In genomic region chr15:92917606-92918407, GRCh38 we compare ENCODE assay signal across 1 cellular context.
TF ChIP-seq lines count a peak whose summit lies in the region.

No MANE protein-coding gene starts in this region.

TF ChIP-seq in HEK293, 187 proteins besides CTCF, POLR2A, EP300 and RAD21 (continued from another document and continues in another):
- peak; percentile 36; the same call in 1 of the 2 replicates for TF ChIP-seq ZBTB11 (tag by site-specific recombination; conservative IDR thresholded peaks at IDR 0.05; ENCODE audit: low read depth)
- TF ChIP-seq ATF2 (tag by site-specific recombination; IDR thresholded peaks at IDR 0.05; ENCODE audit: low read depth): 0 out of 2 replicates have a peak, but pooled peaks have one; percentile 14
- 0 out of 2 replicates have a peak, but pooled peaks have one; percentile 14 for TF ChIP-seq ZBTB21 (tag by site-specific recombination; IDR thresholded peaks at IDR 0.05)
- peak; percentile 95 for TF ChIP-seq ZNF660 (tag by site-specific recombination; IDR thresholded peaks at IDR 0.05)
- TF ChIP-seq ZNF394 (tag by site-specific recombination; IDR thresholded peaks at IDR 0.05; ENCODE audit: borderline replicate concordance): 0 out of 2 replicates have a peak, but pooled peaks have one; percentile 38
- peak; percentile 38; the same call in 1 of the 2 replicates for TF ChIP-seq ZBTB8A (tag by site-specific recombination; IDR thresholded peaks at IDR 0.05)
- peak; percentile 45 for TF ChIP-seq PATZ1 (tag by site-specific recombination; IDR thresholded peaks at IDR 0.05)
- peak; percentile 80 for TF ChIP-seq PRDM6 (tag by site-specific recombination; IDR thresholded peaks at IDR 0.05)
- peak; percentile 61; the same call in 1 of the 2 replicates for TF ChIP-seq KLF10 (tag by site-specific recombination; IDR thresholded peaks at IDR 0.05)
- 0 out of 2 replicates have a peak, but pooled peaks have one; percentile 15 for TF ChIP-seq WT1 (tag by site-specific recombination; IDR thresholded peaks at IDR 0.05)
- no peak for TF ChIP-seq ZNF211 (tag by site-specific recombination; IDR thresholded peaks at IDR 0.05; ENCODE audit: low read depth)
- peak; percentile 56 for TF ChIP-seq KLF8 (tag by site-specific recombination; IDR thresholded peaks at IDR 0.05)
- peak; percentile 90 for TF ChIP-seq HIC1 (tag by site-specific recombination; IDR thresholded peaks at IDR 0.05)
- TF ChIP-seq ZNF335 (tag by site-specific recombination; conservative IDR thresholded peaks at IDR 0.05): peak; percentile 84
- peak; percentile 86 for TF ChIP-seq ZNF654 (tag by site-specific recombination; IDR thresholded peaks at IDR 0.05; ENCODE audit: low read depth)
- peak; percentile 74 for TF ChIP-seq ZNF184 (tag by site-specific recombination; IDR thresholded peaks at IDR 0.05)
- peak; percentile 47; the same call in 1 of the 2 replicates for TF ChIP-seq ZNF24 (tag by site-specific recombination; IDR thresholded peaks at IDR 0.05)
- peak; percentile 69 for TF ChIP-seq YY2 (tag by site-specific recombination; IDR thresholded peaks at IDR 0.05)
- TF ChIP-seq ZNF692 (tag by site-specific recombination; IDR thresholded peaks at IDR 0.05): 0 out of 2 replicates have a peak, but pooled peaks have one; percentile 52
- peak; percentile 17; the same call in 1 of the 2 replicates for TF ChIP-seq ZNF501 (tag by site-specific recombination; IDR thresholded peaks at IDR 0.05)
- TF ChIP-seq KLF17 (tag by site-specific recombination; IDR thresholded peaks at IDR 0.05): no peak
- peak; percentile 52; the same call in 1 of the 2 replicates for TF ChIP-seq ZNF449 (tag by site-specific recombination; IDR thresholded peaks at IDR 0.05)
- peak; percentile 39; the same call in 1 of the 2 replicates for TF ChIP-seq IKZF3 (tag by site-specific recombination; IDR thresholded peaks at IDR 0.05)
- no peak for TF ChIP-seq TCF7L2 (IDR thresholded peaks at IDR 0.05; ENCODE audit: borderline replicate concordance, low read depth, low read length)
- TF ChIP-seq PRDM10 (tag by site-specific recombination; IDR thresholded peaks at IDR 0.05): peak; percentile 77
- no peak for TF ChIP-seq ZNF571 (tag by site-specific recombination; IDR thresholded peaks at IDR 0.05)
- TF ChIP-seq FEZF1 (tag by site-specific recombination; IDR thresholded peaks at IDR 0.05): peak; percentile 50; the same call in 1 of the 2 replicates
- peak; percentile 58 for TF ChIP-seq KLF1 (tag by site-specific recombination; IDR thresholded peaks at IDR 0.05)
- peak; percentile 85 for TF ChIP-seq ZEB2 (tag by site-specific recombination; IDR thresholded peaks at IDR 0.05)
- no peak for TF ChIP-seq ZIC2 (tag by site-specific recombination; IDR thresholded peaks at IDR 0.05)
- TF ChIP-seq ZBTB17 (tag by site-specific recombination; IDR thresholded peaks at IDR 0.05): peak; percentile 78
- TF ChIP-seq ZBTB44 (tag by site-specific recombination; IDR thresholded peaks at IDR 0.05): no peak
- TF ChIP-seq ZBTB20 (tag by site-specific recombination; IDR thresholded peaks at IDR 0.05): 0 out of 2 replicates have a peak, but pooled peaks have one; percentile 2
- TF ChIP-seq ZNF544 (tag by site-specific recombination; IDR thresholded peaks at IDR 0.05): no peak
